Comparison of ENCODE assay signal across 23 cellular contexts in the genomic region with DNA sequence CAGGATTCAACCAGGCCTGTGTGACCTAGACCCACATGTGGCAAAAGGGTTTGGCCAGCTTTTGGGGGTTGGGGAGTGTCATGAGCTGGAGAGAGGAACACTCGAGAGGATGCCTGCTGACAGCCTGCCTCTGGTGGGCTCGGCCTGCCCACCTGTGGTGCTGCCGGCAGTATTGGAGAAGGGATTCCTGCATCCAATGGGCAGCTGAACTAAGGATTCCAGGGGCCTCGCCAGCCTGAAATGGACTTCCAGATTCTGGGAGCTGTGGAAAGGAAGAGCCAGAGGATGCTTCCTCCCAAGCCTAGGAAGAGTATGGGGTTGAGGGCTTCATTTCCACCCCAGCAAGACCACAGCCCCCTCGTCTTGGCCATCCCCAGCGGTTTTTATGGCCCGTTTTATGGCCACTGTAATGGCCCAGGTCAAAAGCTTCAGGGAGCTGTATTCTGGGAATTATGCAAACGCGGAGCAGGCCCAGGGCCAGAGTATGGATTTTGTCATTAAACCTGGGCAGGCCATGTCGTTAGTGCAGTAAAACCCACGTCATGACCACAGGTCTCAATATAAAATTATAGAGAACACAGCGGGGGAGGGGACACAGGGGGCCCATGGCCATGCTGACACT.
A peak's percentile ranks its signal among the peaks of the same experiment; 100 is the strongest.
DNase-seq lines count a peak whose midpoint lies in the region; ATAC-seq and TF ChIP-seq lines count a peak whose summit lies in the region.
"Had no signal": no experiment of that assay in that cellular context is flagged by ENCODE, and none has a peak within 500 bp of the region (broad histone marks: within the 10 kb centered on the region; RNA-seq: fewer than 3 reads in every experiment).

No MANE protein-coding gene starts in this region.

- POLR2A ChIA-PET in HEK293 (lab: Yijun Ruan, JAX), result interaction anchor here (1.3 to 4.8 kb wide), 2 partner anchors 21 to 25 kb away, joined by 3 to 18 read pairs; no protein-coding TSS in a partner anchor

- H3K9me3 ChIP-seq in HEK293 (ENCODE audit: control insufficient read depth, insufficient read depth, low read depth, low read length) (no peaks in the 10 kb centered on the region), neuronal stem cell (replicated peaks in 1 of 2; ENCODE audit: control insufficient read depth in 2 of 2, insufficient read depth in 1 of 2, low read depth in 1 of 2, low read length in 2 of 2) (peaks cover 0 to 3% of the 10 kb centered on the region in 2 donors)
- H3K9me3 ChIP-seq: BLaER1, Caco-2, SK-N-SH had no signal

- DNase-seq in NCI-H526 treated with DMSO at 0.1 percent for 48 hours (lab: John Stamatoyannopoulos, UW), result peak; percentile 31
- DNase-seq in iPS-NIHi11 (ENCODE audit: low spot score), result peak; percentile 32
- DNase-seq in neuronal stem cell (ENCODE audit: low spot score), result no peak
- DNase-seq in putamen (ENCODE audit: low spot score), result no peak
- no peak for DNase-seq in activated CD4-positive, alpha-beta T cell treated with anti-CD3 and anti-CD28 coated beads for 48 hours
- DNase-seq: Caco-2; CD4-positive, alpha-beta memory T cell; DMS 273 treated with DMSO at 0.1 percent for 48 hours; DND-41; HFFc6; NCI-H1694; NCI-H2081; NCI-H2171; NCI-H446 treated with DMSO at 0.1 percent for 48 hours; NCI-H774; SIG-M5; SK-N-SH had no signal

- ATAC-seq in HG03469 (IDR thresholded peaks at IDR 0.05; ENCODE audit: unreplicated experiment) (no peak), GM18511 (IDR thresholded peaks at IDR 0.05; ENCODE audit: unreplicated experiment) (no peak)
- ATAC-seq: Panc1 had no signal

- H3K4ac ChIP-seq in neuronal stem cell (ENCODE audit: low read length), result no peak overlapping the region

- H3K27ac ChIP-seq in HEK293 (ENCODE audit: extremely low read depth, low read depth, low read length) (no peak overlapping the region), neuronal stem cell (replicated peaks; ENCODE audit: low read length) (no peak overlapping the region)
- H3K27ac ChIP-seq: BLaER1, HL-60 had no signal

- no peak overlapping the region for H2AFZ ChIP-seq in neuronal stem cell (ENCODE audit: low read length)

- H2AK5ac ChIP-seq in neuronal stem cell (ENCODE audit: low read depth, low read length), result no peak overlapping the region

- H4K91ac ChIP-seq in neuronal stem cell (ENCODE audit: low read depth, low read length, poor library complexity), result no peak overlapping the region

- H3K4me1 ChIP-seq in HEK293 (ENCODE audit: control insufficient read depth, insufficient read depth, low read length), result no peaks in the 10 kb centered on the region
- peaks cover 3 to 9% of the 10 kb centered on the region in 2 donors for H3K4me1 ChIP-seq in neuronal stem cell (ENCODE audit: control insufficient read depth in 2 of 2, insufficient read depth in 1 of 2, low read depth in 1 of 2, low read length in 2 of 2)
- H3K4me1 ChIP-seq: Caco-2 had no signal

- no peak for TF ChIP-seq CTCF in HEK293 (tag by site-specific recombination; IDR thresholded peaks at IDR 0.05)

- peak overlapping the region; percentile 30 for H3K18ac ChIP-seq in neuronal stem cell (ENCODE audit: low read length)

- CTCF ChIA-PET in HEK293 (lab: Yijun Ruan, JAX), result interaction anchor here (0.7 to 6.4 kb wide), 7 partner anchors 12 to 360 kb away, joined by 3 to 85 read pairs (median 6); no protein-coding TSS in a partner anchor

- no peak overlapping the region for H3K4me2 ChIP-seq in neuronal stem cell (ENCODE audit: insufficient read depth, low read length, poor library complexity, severe bottlenecking)
- H3K4me2 ChIP-seq: BLaER1, SK-N-SH had no signal

- no CpG with 5 or more reads among the region's 12 CpGs for WGBS in neuronal stem cell (ENCODE audit: extremely low coverage in 2 of 2, insufficient read length in 2 of 2, insufficient replicate concordance in 1 of 2), 2 donors

- no peak overlapping the region for H3K9ac ChIP-seq in neuronal stem cell (ENCODE audit: low read depth, low read length, poor library complexity)
- H3K9ac ChIP-seq: BLaER1, SK-N-SH had no signal

- H3K14ac ChIP-seq in neuronal stem cell (ENCODE audit: low read length), result no peak overlapping the region

- H3K4me3 ChIP-seq in HEK293 (ENCODE audit: low read depth, low read length), result no peak overlapping the region
- H3K4me3 ChIP-seq in neuronal stem cell (ENCODE audit: low read length in 2 of 2), result no peak overlapping the region
- H3K4me3 ChIP-seq: BLaER1 had no signal

- H2BK5ac ChIP-seq in neuronal stem cell (ENCODE audit: low read length), result no peak overlapping the region

- no peaks in the 10 kb centered on the region for H3K79me1 ChIP-seq in neuronal stem cell (ENCODE audit: low read depth, low read length)

- H3K36me3 ChIP-seq in HEK293 (ENCODE audit: control insufficient read depth in 2 of 2, insufficient read depth in 1 of 2, low read length in 2 of 2), result no peaks in the 10 kb centered on the region
- peaks cover 0 to 34% of the 10 kb centered on the region in 2 donors for H3K36me3 ChIP-seq in neuronal stem cell (replicated peaks in 1 of 2; ENCODE audit: control insufficient read depth in 2 of 2, insufficient read depth in 2 of 2, low read length in 2 of 2)
- H3K36me3 ChIP-seq: BLaER1 had no signal

- no peak overlapping the region for H2BK12ac ChIP-seq in neuronal stem cell (ENCODE audit: low read length)

- no peak overlapping the region for H2BK120ac ChIP-seq in neuronal stem cell (ENCODE audit: low read depth, low read length)

- H3K27me3 ChIP-seq in neuronal stem cell (ENCODE audit: control insufficient read depth in 3 of 3, insufficient read depth in 3 of 3, low read depth in 1 of 3, low read length in 3 of 3), result peaks cover 0 to 3% (median 0%) of the 10 kb centered on the region in 3 experiments
- H3K27me3 ChIP-seq: BLaER1 had no signal

- H4K8ac ChIP-seq in neuronal stem cell (ENCODE audit: low read depth, low read length), result no peak overlapping the region

- no peak overlapping the region for H3K23ac ChIP-seq in neuronal stem cell (ENCODE audit: low read depth, low read length, poor library complexity)

- H2BK15ac ChIP-seq in neuronal stem cell (ENCODE audit: low read length), result no peak overlapping the region

TF ChIP-seq in HEK293, 187 proteins besides CTCF, POLR2A, EP300 and RAD21 (continues in another document):
- TF ChIP-seq ZXDB (tag by site-specific recombination; IDR thresholded peaks at IDR 0.05), result no peak
- TF ChIP-seq ZNF76 (tag by site-specific recombination; IDR thresholded peaks at IDR 0.05; ENCODE audit: borderline replicate concordance, low read depth), result peak; percentile 23; the same call in 1 of the 2 replicates
- 0 out of 2 replicates have a peak, but pooled peaks have one; percentile 15 for TF ChIP-seq ZNF629 (tag by site-specific recombination; IDR thresholded peaks at IDR 0.05)
- TF ChIP-seq, protein P1, sequence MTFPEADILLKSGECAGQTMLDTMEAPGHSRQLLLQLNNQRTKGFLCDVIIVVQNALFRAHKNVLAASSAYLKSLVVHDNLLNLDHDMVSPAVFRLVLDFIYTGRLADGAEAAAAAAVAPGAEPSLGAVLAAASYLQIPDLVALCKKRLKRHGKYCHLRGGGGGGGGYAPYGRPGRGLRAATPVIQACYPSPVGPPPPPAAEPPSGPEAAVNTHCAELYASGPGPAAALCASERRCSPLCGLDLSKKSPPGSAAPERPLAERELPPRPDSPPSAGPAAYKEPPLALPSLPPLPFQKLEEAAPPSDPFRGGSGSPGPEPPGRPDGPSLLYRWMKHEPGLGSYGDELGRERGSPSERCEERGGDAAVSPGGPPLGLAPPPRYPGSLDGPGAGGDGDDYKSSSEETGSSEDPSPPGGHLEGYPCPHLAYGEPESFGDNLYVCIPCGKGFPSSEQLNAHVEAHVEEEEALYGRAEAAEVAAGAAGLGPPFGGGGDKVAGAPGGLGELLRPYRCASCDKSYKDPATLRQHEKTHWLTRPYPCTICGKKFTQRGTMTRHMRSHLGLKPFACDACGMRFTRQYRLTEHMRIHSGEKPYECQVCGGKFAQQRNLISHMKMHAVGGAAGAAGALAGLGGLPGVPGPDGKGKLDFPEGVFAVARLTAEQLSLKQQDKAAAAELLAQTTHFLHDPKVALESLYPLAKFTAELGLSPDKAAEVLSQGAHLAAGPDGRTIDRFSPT (tag by site-specific recombination; IDR thresholded peaks at IDR 0.05), result no peak
- TF ChIP-seq ZNF155 (tag by site-specific recombination; IDR thresholded peaks at IDR 0.05), result no peak
- TF ChIP-seq ZNF248 (tag by site-specific recombination; IDR thresholded peaks at IDR 0.05), result no peak
- TF ChIP-seq ZNF292 (tag by site-specific recombination; IDR thresholded peaks at IDR 0.05; ENCODE audit: borderline replicate concordance, low read depth), result no peak
- 0 out of 2 replicates have a peak, but pooled peaks have one; percentile 35 for TF ChIP-seq SP7 (tag by site-specific recombination; IDR thresholded peaks at IDR 0.05)
- TF ChIP-seq, protein P2, sequence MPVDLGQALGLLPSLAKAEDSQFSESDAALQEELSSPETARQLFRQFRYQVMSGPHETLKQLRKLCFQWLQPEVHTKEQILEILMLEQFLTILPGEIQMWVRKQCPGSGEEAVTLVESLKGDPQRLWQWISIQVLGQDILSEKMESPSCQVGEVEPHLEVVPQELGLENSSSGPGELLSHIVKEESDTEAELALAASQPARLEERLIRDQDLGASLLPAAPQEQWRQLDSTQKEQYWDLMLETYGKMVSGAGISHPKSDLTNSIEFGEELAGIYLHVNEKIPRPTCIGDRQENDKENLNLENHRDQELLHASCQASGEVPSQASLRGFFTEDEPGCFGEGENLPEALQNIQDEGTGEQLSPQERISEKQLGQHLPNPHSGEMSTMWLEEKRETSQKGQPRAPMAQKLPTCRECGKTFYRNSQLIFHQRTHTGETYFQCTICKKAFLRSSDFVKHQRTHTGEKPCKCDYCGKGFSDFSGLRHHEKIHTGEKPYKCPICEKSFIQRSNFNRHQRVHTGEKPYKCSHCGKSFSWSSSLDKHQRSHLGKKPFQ (tag by site-specific recombination; IDR thresholded peaks at IDR 0.05), result no peak
- 0 out of 2 replicates have a peak, but pooled peaks have one; percentile 32 for TF ChIP-seq MZF1 (tag by site-specific recombination; IDR thresholded peaks at IDR 0.05; ENCODE audit: borderline replicate concordance)
- TF ChIP-seq OSR2 (tag by site-specific recombination; IDR thresholded peaks at IDR 0.05), result 0 out of 2 replicates have a peak, but pooled peaks have one; percentile 5
- no peak for TF ChIP-seq ZNF169 (tag by site-specific recombination; IDR thresholded peaks at IDR 0.05)
- TF ChIP-seq IKZF3 (tag by site-specific recombination; IDR thresholded peaks at IDR 0.05), result peak; percentile 26; the same call in 1 of the 2 replicates
- peak; percentile 62; the same call in 1 of the 2 replicates for TF ChIP-seq ZNF341 (tag by site-specific recombination; IDR thresholded peaks at IDR 0.05; ENCODE audit: low read depth)
- no peak for TF ChIP-seq ZNF239 (tag by site-specific recombination; IDR thresholded peaks at IDR 0.05)
- no peak for TF ChIP-seq HOXA7 (CRISPR knock-in tag; IDR thresholded peaks at IDR 0.05; ENCODE audit: borderline replicate concordance)
- 0 out of 2 replicates have a peak, but pooled peaks have one; percentile 5 for TF ChIP-seq TRIM28 (IDR thresholded peaks at IDR 0.05; ENCODE audit: borderline replicate concordance, low read length)
- no peak for TF ChIP-seq GLI4 (tag by site-specific recombination; IDR thresholded peaks at IDR 0.05)
- TF ChIP-seq ZNF473 (tag by site-specific recombination; IDR thresholded peaks at IDR 0.05), result no peak

Comparison
In these comparisons a context has a peak if more than half of its experiments do, and no peak if none do; other contexts are left out.
1. DNase-seq: peak in NCI-H526 treated with DMSO at 0.1 percent for 48 hours (single experiment) and iPS-NIHi11 (single experiment); none in neuronal stem cell (single experiment), putamen (single experiment) and activated CD4-positive, alpha-beta T cell treated with anti-CD3 and anti-CD28 coated beads for 48 hours (single experiment).